16 cellular contexts compared by ENCODE assay signal in the genomic region with DNA sequence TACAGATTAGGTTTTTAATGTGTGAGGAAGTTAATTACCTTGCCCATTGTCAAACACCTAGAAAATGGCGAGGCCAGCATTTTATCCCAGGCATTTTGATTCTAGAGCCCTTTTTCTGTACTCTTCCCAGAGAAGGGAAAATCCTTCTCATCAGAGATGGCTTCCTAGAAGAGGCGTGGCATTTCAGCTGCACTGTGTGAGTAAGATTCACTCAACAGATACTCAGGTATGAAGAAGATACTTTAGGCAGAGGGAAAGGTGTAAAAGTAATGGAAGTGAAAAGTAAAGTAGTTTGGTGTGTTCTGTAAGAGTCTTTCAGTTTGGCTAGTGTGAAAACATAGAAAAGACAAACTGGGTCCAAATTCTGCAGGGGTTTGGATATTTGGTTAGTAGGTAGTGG.
"Had no signal": no experiment of that assay in that cellular context is flagged by ENCODE, and none has a peak within 500 bp of the region (broad histone marks: within the 10 kb centered on the region; RNA-seq: fewer than 3 reads in every experiment).

No MANE protein-coding gene starts in this region.

- FAIRE-seq: endometrium, pancreas, urothelium cell line had no signal

- ATAC-seq: heart right ventricle, pancreas, WTC11 had no signal

- H3K4me3 Mint-ChIP-seq: activated CD4-positive, alpha-beta T cell treated with anti-CD3 and anti-CD28 coated beads, Interleukin-2, amount 10 ng/mL, durations not matched to agents 24 days and 14 days; brain; neural crest cell; T-helper 1 cell treated with Interleukin-12 subunit alpha and Interleukin-12 subunit beta and Interleukin-4 antibody, amounts not matched to agents 30 μg/mL and 1 μg/mL, for 36 hours; WTC11 had no signal

- DNase-seq: activated CD4-positive, alpha-beta T cell treated with anti-CD3 and anti-CD28 coated beads, Interleukin-2, amount 10 ng/mL, durations not matched to agents 24 days and 14 days; activated naive CD4-positive, alpha-beta T cell; amniotic stem cell; dorsolateral prefrontal cortex; foreskin melanocyte; heart right ventricle; islet precursor cell; pancreas; stimulated activated CD4-positive, alpha-beta T cell treated with anti-CD3 and anti-CD28 coated beads, Interleukin-15, amount 100 ng/mL, for 24 hours; stimulated activated CD4-positive, alpha-beta T cell treated with anti-CD3 and anti-CD28 coated beads, Interleukin-4, amount 100 ng/mL, for 24 hours had no signal

- H3K4me1 Mint-ChIP-seq: brain, neural crest cell, WTC11 had no signal

- H3K27ac Mint-ChIP-seq: activated CD4-positive, alpha-beta T cell treated with anti-CD3 and anti-CD28 coated beads, Interleukin-2, amount 10 ng/mL, durations not matched to agents 24 days and 14 days; T-helper 1 cell treated with Interleukin-12 subunit alpha and Interleukin-12 subunit beta and Interleukin-4 antibody, amounts not matched to agents 30 μg/mL and 1 μg/mL, for 36 hours; WTC11 had no signal

- H3K9me3 Mint-ChIP-seq: brain; neural crest cell; T-helper 1 cell treated with Interleukin-12 subunit alpha and Interleukin-12 subunit beta and Interleukin-4 antibody, amounts not matched to agents 30 μg/mL and 1 μg/mL, for 36 hours; WTC11 had no signal

- H3K4me3 ChIP-seq: dorsolateral prefrontal cortex, heart right ventricle, pancreas had no signal

- H3K27me3 Mint-ChIP-seq: activated CD4-positive, alpha-beta T cell treated with anti-CD3 and anti-CD28 coated beads, Interleukin-2, amount 10 ng/mL, durations not matched to agents 24 days and 14 days; brain had no signal

- H3K27me3 ChIP-seq: dorsolateral prefrontal cortex, heart right ventricle, pancreas had no signal
